In genomic region chr11:17730608-17731462, GRCh38 we compare ENCODE assay signal across 8 cellular contexts. TPM values are rescaled to one million over a fixed set of nuclear protein-coding genes. Genes with fewer than 3 reads are reported as not detected.
A peak's percentile ranks its signal among the peaks of the same experiment; 100 is the strongest.
DNase-seq lines count a peak whose midpoint lies in the region; ATAC-seq and TF ChIP-seq lines count a peak whose summit lies in the region.

No MANE protein-coding gene starts in this region.

- no peaks in the 10 kb centered on the region for H3K36me3 ChIP-seq in CD4-positive, alpha-beta memory T cell (ENCODE audit: insufficient read depth, low read length)
- H3K36me3 ChIP-seq in lung (ENCODE audit: control insufficient read depth in 2 of 2, insufficient read depth in 2 of 2, low read length in 2 of 2) = no peaks in the 10 kb centered on the region

- ATAC-seq in GM19452 (IDR thresholded peaks at IDR 0.05; ENCODE audit: unreplicated experiment) = peak; percentile 71
- ATAC-seq in HG03565 (IDR thresholded peaks at IDR 0.05; ENCODE audit: unreplicated experiment) = peak; percentile 63
- peak; percentile 67 for ATAC-seq in lung (ENCODE audit: insufficient read depth, low FRiP score)

- H3K36me3 Mint-ChIP-seq in CD4-positive, alpha-beta memory T cell = no peaks in the 10 kb centered on the region
- no peaks in the 10 kb centered on the region for H3K36me3 Mint-ChIP-seq in activated CD4-positive, alpha-beta T cell treated with anti-CD3 and anti-CD28 coated beads, Interleukin-2, amount 10 ng/mL, durations not matched to agents 24 days and 14 days (ENCODE audit: low read depth)

- H3K9me3 ChIP-seq in CD4-positive, alpha-beta memory T cell (ENCODE audit: control insufficient read depth in 1 of 2, low read length in 2 of 2) = no peaks in the 10 kb centered on the region
- H3K9me3 ChIP-seq in lung (ENCODE audit: control insufficient read depth in 2 of 2, insufficient read depth in 1 of 2, low read length in 1 of 2) = peaks cover 0 to 2% of the 10 kb centered on the region in 2 donors

- H3K27me3 ChIP-seq in CD4-positive, alpha-beta memory T cell (ENCODE audit: insufficient read depth, low read length) = peaks cover 13% of the 10 kb centered on the region
- no peaks in the 10 kb centered on the region for H3K27me3 ChIP-seq in lung (ENCODE audit: control insufficient read depth, insufficient read depth)

- intact Hi-C loops in CD4-positive, alpha-beta memory T cell (cut with micrococcal nuclease) = loop anchor here (2.0 kb wide), 1 partner anchor 500 kb away; no protein-coding TSS in a partner anchor
- intact Hi-C loops in activated CD4-positive, alpha-beta T cell treated with anti-CD3 and anti-CD28 coated beads, Interleukin-2, amount 10 ng/mL, durations not matched to agents 24 days and 14 days (cut with micrococcal nuclease) = loop anchor here (1.0 to 10.0 kb wide), 4 partner anchors 132 to 376 kb away; partner anchors contain the start of genes KCNJ11 and SAAL1

- no peak overlapping the region for H3K27ac ChIP-seq in CD4-positive, alpha-beta memory T cell (ENCODE audit: low read depth, low read length)
- H3K27ac ChIP-seq in lung (ENCODE audit: low read depth in 1 of 2, low read length in 1 of 2) = no peak overlapping the region

- no peak overlapping the region for H3K4me3 ChIP-seq in CD4-positive, alpha-beta memory T cell (ENCODE audit: low read length in 2 of 2)
- H3K4me3 ChIP-seq in lung = no peak overlapping the region

- CTCF ChIA-PET in CD4-positive, alpha-beta memory T cell (lab: Charles Lee; ENCODE audit: partially characterized antibody) = interaction anchor here (0.6 to 4.9 kb wide), 19 partner anchors 9 to 257 kb away, joined by 3 to 75 read pairs (median 3); partner anchors contain the start of gene MYOD1

- H3K4me1 Mint-ChIP-seq in CD4-positive, alpha-beta memory T cell = peaks cover 0 to 8% (median 5%) of the 10 kb centered on the region in 4 donors
- H3K4me1 Mint-ChIP-seq in activated CD4-positive, alpha-beta T cell treated with anti-CD3 and anti-CD28 coated beads, Interleukin-2, amount 10 ng/mL, durations not matched to agents 24 days and 14 days = peaks cover 4% of the 10 kb centered on the region

- peak; percentile 23 to 42 (median 32) for DNase-seq in CD4-positive, alpha-beta memory T cell
- peak; percentile 79 for DNase-seq in NCI-H526 treated with DMSO at 0.1 percent for 48 hours (lab: John Stamatoyannopoulos, UW)
- DNase-seq in activated CD4-positive, alpha-beta T cell treated with anti-CD3 and anti-CD28 coated beads, Interleukin-2, amount 10 ng/mL, durations not matched to agents 24 days and 14 days = peak; percentile 90
- DNase-seq in dermis microvascular lymphatic vessel endothelial cell (ENCODE audit: low read depth in 2 of 2) = peak; percentile 60 to 74
- peak; percentile 76 for DNase-seq in lung (ENCODE audit: low spot score)
- DNase-seq in stimulated activated CD8-positive, alpha-beta memory T cell treated with anti-CD3 and anti-CD28 coated beads, Interleukin-15, amount 100 ng/mL, for 48 hours (ENCODE audit: low read depth in 2 of 2) = peak; percentile 46 to 48

- H3K4me3 Mint-ChIP-seq in CD4-positive, alpha-beta memory T cell = no peak overlapping the region
- no peak overlapping the region for H3K4me3 Mint-ChIP-seq in activated CD4-positive, alpha-beta T cell treated with anti-CD3 and anti-CD28 coated beads, Interleukin-2, amount 10 ng/mL, durations not matched to agents 24 days and 14 days

- TF ChIP-seq CTCF in lung (IDR thresholded peaks at IDR 0.05; ENCODE audit: control extremely low read depth, extremely low read depth) = peak; percentile 60

- 15 to 18% methylated on average over 9 of the region's 9 CpGs for WGBS in lung, 2 donors

- no peaks in the 10 kb centered on the region for H3K4me1 ChIP-seq in CD4-positive, alpha-beta memory T cell (ENCODE audit: insufficient read depth, low read length)
- H3K4me1 ChIP-seq in lung (ENCODE audit: control insufficient read depth in 2 of 2, insufficient read depth in 2 of 2, low read length in 2 of 2) = peaks cover 6 to 10% of the 10 kb centered on the region in 2 donors

- peaks cover 29 to 39% of the 10 kb centered on the region in 2 donors for H3K27me3 Mint-ChIP-seq in CD4-positive, alpha-beta memory T cell
- peaks cover 51% of the 10 kb centered on the region for H3K27me3 Mint-ChIP-seq in activated CD4-positive, alpha-beta T cell treated with anti-CD3 and anti-CD28 coated beads, Interleukin-2, amount 10 ng/mL, durations not matched to agents 24 days and 14 days

- POLR2A ChIA-PET in CD4-positive, alpha-beta memory T cell (lab: Charles Lee; ENCODE audit: partially characterized antibody) = no interaction called here

- peaks cover 0 to 3% (median 0%) of the 10 kb centered on the region in 8 donors for H3K9me3 Mint-ChIP-seq in CD4-positive, alpha-beta memory T cell
- no peaks in the 10 kb centered on the region for H3K9me3 Mint-ChIP-seq in activated CD4-positive, alpha-beta T cell treated with anti-CD3 and anti-CD28 coated beads, Interleukin-2, amount 10 ng/mL, durations not matched to agents 24 days and 14 days

- H3K27ac Mint-ChIP-seq in CD4-positive, alpha-beta memory T cell = no peak overlapping the region
- no peak overlapping the region for H3K27ac Mint-ChIP-seq in activated CD4-positive, alpha-beta T cell treated with anti-CD3 and anti-CD28 coated beads, Interleukin-2, amount 10 ng/mL, durations not matched to agents 24 days and 14 days

RNA-seq across cellular contexts. Expression of gene KCNC1, which starts 3.7 kb away (rescaled TPM):
- total RNA-seq in CD4-positive, alpha-beta memory T cell = not detected
- polyA plus RNA-seq in CD4-positive, alpha-beta memory T cell = under 1 TPM in 1 of 2 donors, not detected in 1; 0.23 TPM
- not detected in 2 replicates for total RNA-seq in activated CD4-positive, alpha-beta T cell treated with anti-CD3 and anti-CD28 coated beads, Interleukin-2, amount 10 ng/mL, durations not matched to agents 24 days and 14 days
- not detected in 2 replicates for total RNA-seq in dermis microvascular lymphatic vessel endothelial cell
- not detected for total RNA-seq in lung
- polyA plus RNA-seq in lung = under 1 TPM in 1 of 2 donors, not detected in 1; 0.01 TPM

RNA-seq across cellular contexts. Expression of gene MYOD1, which starts 11.5 kb away (rescaled TPM):
- total RNA-seq in CD4-positive, alpha-beta memory T cell = not detected
- not detected for polyA plus RNA-seq in CD4-positive, alpha-beta memory T cell
- total RNA-seq in activated CD4-positive, alpha-beta T cell treated with anti-CD3 and anti-CD28 coated beads, Interleukin-2, amount 10 ng/mL, durations not matched to agents 24 days and 14 days = not detected in 2 replicates
- total RNA-seq in dermis microvascular lymphatic vessel endothelial cell (not detected in 2 replicates), lung (not detected)
- not detected for polyA plus RNA-seq in lung

Comparison
In these comparisons a context has a peak if more than half of its experiments do, and no peak if none do; other contexts are left out.
1. DNase-seq: peak in every context shown above with its lines; median percentile 90 in activated CD4-positive, alpha-beta T cell treated with anti-CD3 and anti-CD28 coated beads, Interleukin-2, amount 10 ng/mL, durations not matched to agents 24 days and 14 days; 79 in NCI-H526 treated with DMSO at 0.1 percent for 48 hours; 76 in lung; 67 in dermis microvascular lymphatic vessel endothelial cell; 47 in stimulated activated CD8-positive, alpha-beta memory T cell treated with anti-CD3 and anti-CD28 coated beads, Interleukin-15, amount 100 ng/mL, for 48 hours; 32 in CD4-positive, alpha-beta memory T cell.